ENCODE assay signal across 29 cellular contexts in the genomic region with DNA sequence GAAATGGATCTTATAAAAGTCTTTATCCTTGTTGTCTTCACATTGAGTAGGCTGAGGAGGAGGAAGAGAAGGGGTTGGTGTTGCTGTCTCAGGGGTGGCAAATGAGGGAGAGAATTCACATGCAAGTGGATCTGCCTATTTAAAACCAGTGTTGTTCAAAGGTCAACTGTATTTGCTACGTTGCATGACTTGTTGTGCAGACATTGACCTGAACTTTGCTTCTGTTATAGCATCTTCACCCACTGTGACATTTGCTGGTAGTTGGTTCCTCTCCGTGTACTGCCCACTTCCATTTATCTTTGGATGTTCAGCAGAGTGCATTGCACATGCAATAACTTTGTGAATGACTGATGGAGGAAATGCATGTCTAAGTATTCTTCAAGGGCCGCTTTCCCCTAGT.
"Had no signal": no experiment of that assay in that cellular context is flagged by ENCODE, and none has a peak within 500 bp of the region (broad histone marks: within the 10 kb centered on the region; RNA-seq: fewer than 3 reads in every experiment).

No MANE protein-coding gene starts in this region.

- H3K9me3 ChIP-seq: ascending aorta had no signal

- H3K36me3 ChIP-seq: ascending aorta had no signal

- ATAC-seq: activated CD4-positive, alpha-beta T cell treated with anti-CD3 and anti-CD28 coated beads for 36 hours; activated CD8-positive, alpha-beta memory T cell treated with anti-CD3 and anti-CD28 coated beads, Interleukin-2, amount 10 ng/mL, durations not matched to agents 7 days and 5 days; activated CD8-positive, alpha-beta T cell treated with anti-CD3 and anti-CD28 coated beads, Interleukin-2, amount 10 ng/mL, durations not matched to agents 7 days and 5 days; activated naive CD8-positive, alpha-beta T cell treated with anti-CD3 and anti-CD28 coated beads, Interleukin-2, amount 50 U/mL, for 24 hours had no signal

- DNase-seq: activated B cell treated with CpG ODN at 0.5 μM for 24 hours; activated CD4-positive, alpha-beta memory T cell treated with anti-CD3 and anti-CD28 coated beads, Interleukin-2, amount 10 ng/mL, durations not matched to agents 7 days and 5 days; activated CD4-positive, alpha-beta T cell treated with anti-CD3 and anti-CD28 coated beads for 36 hours; activated CD4-positive, alpha-beta T cell treated with anti-CD3 and anti-CD28 coated beads for 48 hours; activated CD4-positive, alpha-beta T cell treated with anti-CD3 and anti-CD28 coated beads, Interleukin-2, amount 10 ng/mL, durations not matched to agents 7 days and 5 days; activated CD4-positive, alpha-beta T cell treated with anti-CD3 and anti-CD28 coated beads, Interleukin-2, amount 50 U/mL, for 48 hours; activated CD4-positive, CD25-positive, alpha-beta regulatory T cell treated with anti-CD3 and anti-CD28 coated beads, Interleukin-2, amount 50 U/mL, for 72 hours; activated CD8-positive, alpha-beta memory T cell treated with anti-CD3 and anti-CD28 coated beads for 24 hours; activated CD8-positive, alpha-beta memory T cell treated with anti-CD3 and anti-CD28 coated beads, Interleukin-2, amount 10 ng/mL, durations not matched to agents 7 days and 5 days; activated CD8-positive, alpha-beta memory T cell treated with anti-CD3 and anti-CD28 coated beads, Interleukin-2, amount 50 U/mL, for 48 hours; activated CD8-positive, alpha-beta T cell treated with anti-CD3 and anti-CD28 coated beads, Interleukin-2, amount 10 ng/mL, durations not matched to agents 7 days and 5 days; activated effector memory CD4-positive, alpha-beta T cell treated with Interleukin-2 at 50 U/mL for 16 hours; activated gamma-delta T cell; activated naive CD4-positive, alpha-beta T cell treated with anti-CD3 and anti-CD28 coated beads, Interleukin-2, amount 10 ng/mL, durations not matched to agents 7 days and 5 days; activated naive CD4-positive, alpha-beta T cell treated with Interleukin-2 at 50 U/mL for 16 hours; activated naive CD8-positive, alpha-beta T cell treated with anti-CD3 and anti-CD28 coated beads, Interleukin-2, amount 10 ng/mL, durations not matched to agents 7 days and 5 days; activated naive CD8-positive, alpha-beta T cell treated with anti-CD3 and anti-CD28 coated beads, Interleukin-2, amount 50 U/mL, for 24 hours; activated T-cell treated with anti-CD3 and anti-CD28 coated beads, Interleukin-2, amount 50 U/mL, for 24 hours; activated T-cell treated with anti-CD3 and anti-CD28 coated beads, Interleukin-2, amount 50 U/mL, for 48 hours; amygdala; anterior cingulate cortex; central memory CD4-positive, alpha-beta T cell; SW 1271; T-helper 1 cell; T-helper 2 cell; T-helper 9 cell had no signal

- H3K27me3 ChIP-seq: ascending aorta had no signal

- H3K27ac ChIP-seq: ascending aorta, VCaP had no signal

- FAIRE-seq: TTC549 had no signal

- H3K4me3 ChIP-seq: ascending aorta had no signal

- H3K4me1 ChIP-seq: ascending aorta had no signal
